ENCODE assay signal across 1 cellular context in the genomic region with DNA sequence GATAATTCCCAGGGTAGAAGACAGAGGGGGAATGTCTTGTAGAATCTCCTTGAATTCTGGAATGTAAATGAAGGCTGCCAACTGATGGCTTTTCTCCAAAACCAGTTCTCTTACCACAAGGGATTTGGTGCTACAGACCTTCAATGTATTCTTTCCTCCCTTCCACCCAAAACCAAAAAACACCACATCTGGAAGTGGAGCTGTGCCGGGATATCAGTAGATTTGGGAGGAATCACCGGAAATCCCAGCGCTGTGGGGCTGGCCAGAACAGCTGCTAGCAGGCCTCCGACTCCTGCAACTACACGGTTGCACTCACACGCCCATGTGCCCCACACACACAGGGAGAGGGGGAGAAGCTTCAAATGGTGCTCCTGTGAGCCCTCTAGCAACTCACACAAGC.
TF ChIP-seq lines count a peak whose summit lies in the region.

No MANE protein-coding gene starts in this region.

TF ChIP-seq in GM23338, 12 proteins besides CTCF, POLR2A, EP300 and RAD21 (continued from another document):
- TF ChIP-seq, protein P1, sequence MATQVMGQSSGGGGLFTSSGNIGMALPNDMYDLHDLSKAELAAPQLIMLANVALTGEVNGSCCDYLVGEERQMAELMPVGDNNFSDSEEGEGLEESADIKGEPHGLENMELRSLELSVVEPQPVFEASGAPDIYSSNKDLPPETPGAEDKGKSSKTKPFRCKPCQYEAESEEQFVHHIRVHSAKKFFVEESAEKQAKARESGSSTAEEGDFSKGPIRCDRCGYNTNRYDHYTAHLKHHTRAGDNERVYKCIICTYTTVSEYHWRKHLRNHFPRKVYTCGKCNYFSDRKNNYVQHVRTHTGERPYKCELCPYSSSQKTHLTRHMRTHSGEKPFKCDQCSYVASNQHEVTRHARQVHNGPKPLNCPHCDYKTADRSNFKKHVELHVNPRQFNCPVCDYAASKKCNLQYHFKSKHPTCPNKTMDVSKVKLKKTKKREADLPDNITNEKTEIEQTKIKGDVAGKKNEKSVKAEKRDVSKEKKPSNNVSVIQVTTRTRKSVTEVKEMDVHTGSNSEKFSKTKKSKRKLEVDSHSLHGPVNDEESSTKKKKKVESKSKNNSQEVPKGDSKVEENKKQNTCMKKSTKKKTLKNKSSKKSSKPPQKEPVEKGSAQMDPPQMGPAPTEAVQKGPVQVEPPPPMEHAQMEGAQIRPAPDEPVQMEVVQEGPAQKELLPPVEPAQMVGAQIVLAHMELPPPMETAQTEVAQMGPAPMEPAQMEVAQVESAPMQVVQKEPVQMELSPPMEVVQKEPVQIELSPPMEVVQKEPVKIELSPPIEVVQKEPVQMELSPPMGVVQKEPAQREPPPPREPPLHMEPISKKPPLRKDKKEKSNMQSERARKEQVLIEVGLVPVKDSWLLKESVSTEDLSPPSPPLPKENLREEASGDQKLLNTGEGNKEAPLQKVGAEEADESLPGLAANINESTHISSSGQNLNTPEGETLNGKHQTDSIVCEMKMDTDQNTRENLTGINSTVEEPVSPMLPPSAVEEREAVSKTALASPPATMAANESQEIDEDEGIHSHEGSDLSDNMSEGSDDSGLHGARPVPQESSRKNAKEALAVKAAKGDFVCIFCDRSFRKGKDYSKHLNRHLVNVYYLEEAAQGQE (IDR thresholded peaks at IDR 0.05; ENCODE audit: unreplicated experiment) = no peak
- TF ChIP-seq ZNF114 (CRISPR knock-in tag; IDR thresholded peaks at IDR 0.05) = no peak
- no peak for TF ChIP-seq EZH2 (IDR thresholded peaks at IDR 0.05; ENCODE audit: low read depth, unreplicated experiment)
- no peak for TF ChIP-seq STAT1 (IDR thresholded peaks at IDR 0.05; ENCODE audit: unreplicated experiment)
- TF ChIP-seq EZH2phosphoT487 (IDR thresholded peaks at IDR 0.05; ENCODE audit: unreplicated experiment) = no peak
